Comparison of ENCODE assay signal across 8 cellular contexts in genomic region chr13:77696863-77697207, GRCh38. TPM values are rescaled to one million over a fixed set of nuclear protein-coding genes. Genes with fewer than 3 reads are reported as not detected.
DNase-seq lines count a peak whose midpoint lies in the region; ATAC-seq and TF ChIP-seq lines count a peak whose summit lies in the region.

No MANE protein-coding gene starts in this region.

- H3K9ac ChIP-seq in GM23248, result no peak overlapping the region

- in situ Hi-C loops in GM23248 (cut with MboI), result no loop called here

- H3K9me3 ChIP-seq in CD8-positive, alpha-beta memory T cell (ENCODE audit: low read length), result no peaks in the 10 kb centered on the region
- no peaks in the 10 kb centered on the region for H3K9me3 ChIP-seq in esophagus squamous epithelium
- H3K9me3 ChIP-seq in prostate gland, result no peaks in the 10 kb centered on the region
- no peaks in the 10 kb centered on the region for H3K9me3 ChIP-seq in GM23248 (ENCODE audit: low read depth)

- peak in 1 of 5 donors; percentile 27 for DNase-seq in CD8-positive, alpha-beta memory T cell
- peak; percentile 48 for DNase-seq in NCI-H69 (lab: John Stamatoyannopoulos, UW)
- DNase-seq in esophagus squamous epithelium (lab: John Stamatoyannopoulos, UW), result no peak
- no peak for DNase-seq in prostate gland (ENCODE audit: low spot score)
- DNase-seq in GM23248, result no peak
- no peak for DNase-seq in NOMO-1 treated with DMSO at 0.1 percent for 48 hours (lab: John Stamatoyannopoulos, UW; ENCODE audit: unreplicated experiment)
- no peak for DNase-seq in DMS53 (lab: John Stamatoyannopoulos, UW)

- 12 to 36% methylated on average over 3 of the region's 3 CpGs for WGBS in esophagus squamous epithelium, 2 donors
- WGBS in prostate gland, result 27% methylated on average over 3 of the region's 3 CpGs
- WGBS in GM23248 (ENCODE audit: low coverage in 1 of 2, low lambda C conversion rate in 2 of 2, missing lambda C conversion rate in 2 of 2), 2 experiments, result 13 to 16% methylated on average over 3 of the region's 3 CpGs

- no peaks in the 10 kb centered on the region for H3K79me2 ChIP-seq in GM23248 (ENCODE audit: insufficient read depth)

- peak overlapping the region; percentile 46 to 95 (median 90) for H3K27ac Mint-ChIP-seq in CD8-positive, alpha-beta memory T cell

- CTCF ChIA-PET in CD8-positive, alpha-beta memory T cell (lab: Charles Lee), result interaction anchor here (1.0 kb wide), 1 partner anchor 662 kb away, joined by 3 read pairs; no protein-coding TSS in a partner anchor

- TF ChIP-seq POLR2A in esophagus squamous epithelium (IDR thresholded peaks at IDR 0.05) (no peak), prostate gland (IDR thresholded peaks at IDR 0.05) (no peak)

- peaks cover 37 to 48% (median 47%) of the 10 kb centered on the region in 3 donors for H3K4me1 Mint-ChIP-seq in CD8-positive, alpha-beta memory T cell

- peak overlapping the region; percentile 82 to 96 (median 92) for H3K4me3 Mint-ChIP-seq in CD8-positive, alpha-beta memory T cell

- no peaks in the 10 kb centered on the region for H3K36me3 ChIP-seq in CD8-positive, alpha-beta memory T cell (ENCODE audit: insufficient read depth, low read length)
- H3K36me3 ChIP-seq in esophagus squamous epithelium, result no peaks in the 10 kb centered on the region
- no peaks in the 10 kb centered on the region for H3K36me3 ChIP-seq in prostate gland
- H3K36me3 ChIP-seq in GM23248 (ENCODE audit: low read depth), result no peaks in the 10 kb centered on the region

- no peak overlapping the region for H3K4me2 ChIP-seq in GM23248 (ENCODE audit: unreplicated experiment)

- H3K9me2 ChIP-seq in GM23248 (ENCODE audit: insufficient read depth), result no peaks in the 10 kb centered on the region

- peaks cover 0 to 1% of the 10 kb centered on the region in 2 donors for H3K27me3 Mint-ChIP-seq in CD8-positive, alpha-beta memory T cell

- H4K20me1 ChIP-seq in GM23248 (ENCODE audit: insufficient read depth), result no peaks in the 10 kb centered on the region

- H3K27me3 ChIP-seq in CD8-positive, alpha-beta memory T cell (ENCODE audit: insufficient read depth, low read length, poor library complexity, severe bottlenecking), result no peaks in the 10 kb centered on the region
- H3K27me3 ChIP-seq in esophagus squamous epithelium (peaks cover 0 to 24% (median 0%) of the 10 kb centered on the region in 4 donors), prostate gland (replicated peaks; ENCODE audit: insufficient read depth) (no peaks in the 10 kb centered on the region), GM23248 (replicated peaks; ENCODE audit: insufficient read depth) (peaks cover 58% of the 10 kb centered on the region)

- peaks cover 0 to 2% (median 0%) of the 10 kb centered on the region in 5 donors for H3K9me3 Mint-ChIP-seq in CD8-positive, alpha-beta memory T cell

- POLR2A ChIA-PET in CD8-positive, alpha-beta memory T cell (lab: Charles Lee), result interaction anchor here (0.9 to 1.3 kb wide), 2 partner anchors 366 to 370 kb away, joined by 3 read pairs; partner anchors contain the start of gene MYCBP2

- H3K27ac ChIP-seq in CD8-positive, alpha-beta memory T cell (ENCODE audit: low read depth, low read length), result peak overlapping the region; percentile 57
- H3K27ac ChIP-seq in esophagus squamous epithelium (peak overlapping the region in 3 of 4 donors; percentile 67 to 71 (median 71)), prostate gland (peak overlapping the region; percentile 69 to 75), GM23248 (no peak overlapping the region)

- peak overlapping the region; percentile 88 for H3K4me3 ChIP-seq in CD8-positive, alpha-beta memory T cell (ENCODE audit: low read length)
- H3K4me3 ChIP-seq in esophagus squamous epithelium, result peak overlapping the region in 3 of 4 donors; percentile 58 to 91 (median 82)
- H3K4me3 ChIP-seq in prostate gland, result peak overlapping the region; percentile 73 to 83
- no peak overlapping the region for H3K4me3 ChIP-seq in GM23248

- intact Hi-C loops in esophagus squamous epithelium (cut with DNase I), result no loop called here
- intact Hi-C loops in prostate gland (cut with DNase I), result no loop called here

- H3K4me1 ChIP-seq in CD8-positive, alpha-beta memory T cell (ENCODE audit: insufficient read depth, low read length), result peaks cover 35% of the 10 kb centered on the region
- H3K4me1 ChIP-seq in esophagus squamous epithelium (peaks cover 0 to 39% (median 5%) of the 10 kb centered on the region in 3 donors), prostate gland (replicated peaks) (no peaks in the 10 kb centered on the region), GM23248 (ENCODE audit: insufficient read depth) (no peaks in the 10 kb centered on the region)

- H3F3A ChIP-seq in GM23248 (ENCODE audit: insufficient read depth), result peaks cover 6% of the 10 kb centered on the region; the same call in 1 of the 2 replicates

- H2AFZ ChIP-seq in GM23248, result no peak overlapping the region

- peaks cover 0 to 6% (median 0%) of the 10 kb centered on the region in 3 donors for H3K36me3 Mint-ChIP-seq in CD8-positive, alpha-beta memory T cell

- ATAC-seq in GM21381 (IDR thresholded peaks at IDR 0.05; ENCODE audit: unreplicated experiment), result peak; percentile 0

- TF ChIP-seq CTCF in esophagus squamous epithelium (IDR thresholded peaks at IDR 0.05), result no peak
- TF ChIP-seq CTCF in prostate gland (IDR thresholded peaks at IDR 0.05), result no peak

RNA-seq across cellular contexts. Expression of gene SLAIN1, which starts 0.7 kb away (rescaled TPM):
- 10 to 100 TPM; 29.6 to 31.8 TPM for total RNA-seq in CD8-positive, alpha-beta memory T cell
- polyA plus RNA-seq in CD8-positive, alpha-beta memory T cell, result 43.3 TPM
- 1 to 10 TPM in 3 of 4 donors, under 1 TPM in 1; 0.57 to 4.6 (median 3.1) TPM for total RNA-seq in esophagus squamous epithelium
- 100 to 1,000 TPM in 1 of 2 donors, 1 to 10 TPM in 1; 9.6 to 132 TPM for total RNA-seq in prostate gland
- not detected in 2 replicates for total RNA-seq in GM23248 (2014; rRNA removed; shearing (Covaris generic))
- not detected in 2 replicates for polyA plus RNA-seq in GM23248 (2016; fragmentation: Nextera tagmentation; extraction: Ambion mirVana)
